1 cellular context compared by ENCODE assay signal in genomic region chr14:23352506-23353432, GRCh38.
TF ChIP-seq lines count a peak whose summit lies in the region.

TSS of gene SLC22A17 (minus strand) at chr14:23352887.

TF ChIP-seq in SK-N-SH, 30 proteins besides CTCF, POLR2A, EP300 and RAD21 (continued from another document):
- TF ChIP-seq, protein P1, sequence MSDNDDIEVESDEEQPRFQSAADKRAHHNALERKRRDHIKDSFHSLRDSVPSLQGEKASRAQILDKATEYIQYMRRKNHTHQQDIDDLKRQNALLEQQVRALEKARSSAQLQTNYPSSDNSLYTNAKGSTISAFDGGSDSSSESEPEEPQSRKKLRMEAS (IDR thresholded peaks at IDR 0.05; ENCODE audit: low read depth): peak; percentile 31; the same call in 1 of the 2 replicates
- no peak for TF ChIP-seq ELF1 (IDR thresholded peaks at IDR 0.05)
- TF ChIP-seq POLR2AphosphoS5 (IDR thresholded peaks at IDR 0.05; ENCODE audit: low read depth, low read length): peak; percentile 86
- TF ChIP-seq SIN3A (IDR thresholded peaks at IDR 0.05; ENCODE audit: borderline replicate concordance, low read depth, low read length): no peak; the same call in 1 of the 2 replicates
- TF ChIP-seq REST (IDR thresholded peaks at IDR 0.05; ENCODE audit: low read depth, low read length): no peak
- TF ChIP-seq YY1 (IDR thresholded peaks at IDR 0.05; ENCODE audit: low read depth): no peak
- TF ChIP-seq, protein P2, sequence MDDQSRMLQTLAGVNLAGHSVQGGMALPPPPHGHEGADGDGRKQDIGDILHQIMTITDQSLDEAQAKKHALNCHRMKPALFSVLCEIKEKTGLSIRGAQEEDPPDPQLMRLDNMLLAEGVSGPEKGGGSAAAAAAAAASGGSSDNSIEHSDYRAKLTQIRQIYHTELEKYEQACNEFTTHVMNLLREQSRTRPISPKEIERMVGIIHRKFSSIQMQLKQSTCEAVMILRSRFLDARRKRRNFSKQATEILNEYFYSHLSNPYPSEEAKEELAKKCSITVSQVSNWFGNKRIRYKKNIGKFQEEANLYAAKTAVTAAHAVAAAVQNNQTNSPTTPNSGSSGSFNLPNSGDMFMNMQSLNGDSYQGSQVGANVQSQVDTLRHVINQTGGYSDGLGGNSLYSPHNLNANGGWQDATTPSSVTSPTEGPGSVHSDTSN (IDR thresholded peaks at IDR 0.05): no peak
- TF ChIP-seq RFX5 (IDR thresholded peaks at IDR 0.05; ENCODE audit: low read length): peak; percentile 50; the same call in 1 of the 2 replicates
- TF ChIP-seq FOXM1 (IDR thresholded peaks at IDR 0.05; ENCODE audit: low read depth): no peak
